ENCODE assay signal across 8 cellular contexts in genomic region chr1:210598135-210598652, GRCh38.
DNase-seq lines count a peak whose midpoint lies in the region; ATAC-seq lines count a peak whose summit lies in the region.

No MANE protein-coding gene starts in this region.

- DNase-seq in NCI-H460 (ENCODE audit: extremely low read depth, low read depth) (peak; percentile 68), sciatic nerve (ENCODE audit: low spot score) (peak; percentile 64), nucleus accumbens (lab: John Stamatoyannopoulos, UW) (no peak)
- DNase-seq in activated naive CD4-positive, alpha-beta T cell treated with anti-CD3 and anti-CD28 coated beads, Interleukin-2, amount 50 U/mL, for 16 hours = no peak

- intact Hi-C loops in sciatic nerve (cut with DNase I) = no loop called here

- ATAC-seq in GM19351 (IDR thresholded peaks at IDR 0.05; ENCODE audit: unreplicated experiment) (peak; percentile 19), esophagus mucosa (peak; percentile 89), sciatic nerve (peak; percentile 92), GM18873 (IDR thresholded peaks at IDR 0.05; ENCODE audit: low FRiP score, unreplicated experiment) (no peak), HG03571 (IDR thresholded peaks at IDR 0.05; ENCODE audit: unreplicated experiment) (no peak)

Comparison
In these comparisons a context has a peak if more than half of its experiments do, and no peak if none do; other contexts are left out.
1. ATAC-seq: peak in GM19351 (single experiment), esophagus mucosa (single experiment) and sciatic nerve (single experiment); none in GM18873 (single experiment) and HG03571 (single experiment).
2. DNase-seq: peak in NCI-H460 (single experiment) and sciatic nerve (single experiment); none in nucleus accumbens (0 of 56) and activated naive CD4-positive, alpha-beta T cell treated with anti-CD3 and anti-CD28 coated beads, Interleukin-2, amount 50 U/mL, for 16 hours (single experiment).